1 cellular context compared by ENCODE assay signal in genomic region chr10:79183468-79183865, GRCh38.
TF ChIP-seq lines count a peak whose summit lies in the region.

No MANE protein-coding gene starts in this region.

TF ChIP-seq in HCT116, 20 proteins besides CTCF, POLR2A, EP300 and RAD21 (continued from another document):
- no peak for TF ChIP-seq POLR2AphosphoS5 (IDR thresholded peaks at IDR 0.05; ENCODE audit: low read depth, low read length)
- TF ChIP-seq ZFX (IDR thresholded peaks at IDR 0.05), result no peak
- TF ChIP-seq EZH2 (IDR thresholded peaks at IDR 0.05), result no peak
- TF ChIP-seq ATF3 (IDR thresholded peaks at IDR 0.05), result no peak
- no peak for TF ChIP-seq ZBTB33 (IDR thresholded peaks at IDR 0.05; ENCODE audit: extremely low read depth, insufficient replicate concordance, low read length)
- TF ChIP-seq EGR1 (IDR thresholded peaks at IDR 0.05; ENCODE audit: low read depth), result no peak
